Comparison of ENCODE assay signal across 17 cellular contexts in genomic region chr2:28232267-28232666, GRCh38.
DNase-seq lines count a peak whose midpoint lies in the region; ATAC-seq, FAIRE-seq and TF ChIP-seq lines count a peak whose summit lies in the region.
"Had no signal": no experiment of that assay in that cellular context is flagged by ENCODE, and none has a peak within 500 bp of the region (broad histone marks: within the 10 kb centered on the region; RNA-seq: fewer than 3 reads in every experiment).

No MANE protein-coding gene starts in this region.

- H3K27ac ChIP-seq in A549: peak overlapping the region; percentile 81 to 86
- peak overlapping the region; percentile 47 for H3K27ac ChIP-seq in duodenal mucosa (ENCODE audit: low read depth, low read length)
- H3K27ac ChIP-seq: C4-2B had no signal

- no peak for TF ChIP-seq EP300 in A549 (IDR thresholded peaks at IDR 0.05)

- ATAC-seq in A549 (peak; percentile 28 to 40; a peak in 3 of 6 replicates), mucosa of descending colon (peak; percentile 94), HG02642 (IDR thresholded peaks at IDR 0.05; ENCODE audit: poor library complexity, unreplicated experiment) (no peak)
- ATAC-seq: naive thymus-derived CD8-positive, alpha-beta T cell had no signal

- H3K9me3 ChIP-seq in A549 (no peaks in the 10 kb centered on the region), duodenal mucosa (ENCODE audit: control insufficient read depth in 1 of 2, low read length in 2 of 2) (no peaks in the 10 kb centered on the region), mucosa of descending colon (no peaks in the 10 kb centered on the region)
- H3K9me3 ChIP-seq: tibial nerve had no signal

- POLR2A ChIA-PET in A549 (lab: Yijun Ruan, JAX): interaction anchor here (1.5 to 2.6 kb wide), 2 partner anchors 158 to 161 kb away, joined by 3 to 6 read pairs; partner anchors contain the start of gene FOSL2

- TF ChIP-seq CTCF in A549 (IDR thresholded peaks at IDR 0.05) (no peak), mucosa of descending colon (IDR thresholded peaks at IDR 0.05) (no peak)

- no peak for TF ChIP-seq POLR2A in A549 (IDR thresholded peaks at IDR 0.05; ENCODE audit: low read length)

- no peaks in the 10 kb centered on the region for H3K36me3 ChIP-seq in duodenal mucosa (ENCODE audit: control insufficient read depth in 1 of 2, insufficient read depth in 2 of 2, low read length in 2 of 2)
- H3K36me3 ChIP-seq in mucosa of descending colon (ENCODE audit: low read depth): no peaks in the 10 kb centered on the region
- H3K36me3 ChIP-seq: tibial nerve had no signal

- H3K27me3 ChIP-seq in duodenal mucosa (ENCODE audit: control insufficient read depth in 1 of 2, insufficient read depth in 2 of 2, low read length in 2 of 2): no peaks in the 10 kb centered on the region
- H3K27me3 ChIP-seq: tibial nerve had no signal

- H3K4me3 ChIP-seq in A549 (no peak overlapping the region), duodenal mucosa (ENCODE audit: low read depth in 1 of 2, low read length in 2 of 2) (no peak overlapping the region), mucosa of descending colon (no peak overlapping the region)
- H3K4me3 ChIP-seq: lung, tibial nerve had no signal

- TF ChIP-seq RAD21 in A549 (conservative IDR thresholded peaks at IDR 0.05 in 1 of 2, IDR thresholded peaks at IDR 0.05 in 1 of 2): no peak

- CTCF ChIA-PET in A549 (lab: Yijun Ruan, JAX): interaction anchor here (0.8 to 1.4 kb wide), 4 partner anchors 17 to 108 kb away, joined by 4 to 5 read pairs (median 4); no protein-coding TSS in a partner anchor

- H3K4me2 ChIP-seq in A549: peak overlapping the region; percentile 73

- H3K4me1 ChIP-seq in A549 (peaks cover 48% of the 10 kb centered on the region), duodenal mucosa (ENCODE audit: control insufficient read depth in 1 of 2, insufficient read depth in 2 of 2, low read length in 2 of 2) (peaks cover 28 to 33% of the 10 kb centered on the region in 2 donors), mucosa of descending colon (ENCODE audit: low read depth) (peaks cover 40% of the 10 kb centered on the region)

- FAIRE-seq in A549 (lab: Jason Lieb, UNC): peak; percentile 49

- no peak overlapping the region for H3K9ac ChIP-seq in duodenal mucosa (ENCODE audit: low read depth in 1 of 2, low read length in 2 of 2)

- 33% methylated on average over 6 of the region's 6 CpGs for WGBS in A549 (ENCODE audit: missing lambda C conversion rate)

- peak in 1 of 2 experiments; percentile 44 for DNase-seq in A549 (ENCODE audit: low read depth in 1 of 2, low spot score in 1 of 2)
- DNase-seq in M059J (ENCODE audit: low read depth): peak; percentile 59
- DNase-seq in mucosa of descending colon: no peak
- no peak for DNase-seq in superior temporal gyrus (ENCODE audit: extremely low spot score)
- no peak for DNase-seq in activated T-cell treated with anti-CD3 and anti-CD28 coated beads, Interleukin-2, amount 50 U/mL, for 48 hours
- DNase-seq in RPMI8226: no peak
- DNase-seq: activated B cell treated with CpG ODN at 0.5 μM for 24 hours; naive thymus-derived CD8-positive, alpha-beta T cell; NCI-H146; NCI-H345; stimulated activated CD4-positive, alpha-beta T cell treated with anti-CD3 and anti-CD28 coated beads, Interleukin-12 subunit alpha, Interleukin-12 subunit beta, amount 100 ng/mL, for 4 hours; T-helper 1 cell had no signal

- intact Hi-C loops in mucosa of descending colon (cut with DNase I, micrococcal nuclease): no loop called here

TF ChIP-seq in A549, 52 proteins besides CTCF, POLR2A, EP300 and RAD21:
- TF ChIP-seq JUNB (IDR thresholded peaks at IDR 0.05): no peak
- TF ChIP-seq TFCP2L1 (CRISPR knock-in tag; IDR thresholded peaks at IDR 0.05): no peak
- TF ChIP-seq FOSL2 (IDR thresholded peaks at IDR 0.05): no peak
- TF ChIP-seq FOSL2 (CRISPR knock-in tag; IDR thresholded peaks at IDR 0.05): peak; percentile 62
- TF ChIP-seq FOSB (CRISPR knock-in tag; IDR thresholded peaks at IDR 0.05): no peak
- TF ChIP-seq ZC3H11A (IDR thresholded peaks at IDR 0.05): no peak
- no peak for TF ChIP-seq RARB (CRISPR knock-in tag; IDR thresholded peaks at IDR 0.05)
- no peak for TF ChIP-seq ZNF302 (CRISPR knock-in tag; IDR thresholded peaks at IDR 0.05)
- TF ChIP-seq MAX (IDR thresholded peaks at IDR 0.05): 0 out of 2 replicates have a peak, but pooled peaks have one; percentile 44
- TF ChIP-seq KDM1A (IDR thresholded peaks at IDR 0.05; ENCODE audit: low read depth): no peak
- TF ChIP-seq HOXB13 (CRISPR knock-in tag; IDR thresholded peaks at IDR 0.05; ENCODE audit: low read depth): no peak
- TF ChIP-seq MAFK (IDR thresholded peaks at IDR 0.05; ENCODE audit: partially characterized antibody): no peak
- no peak for TF ChIP-seq CHD4 (IDR thresholded peaks at IDR 0.05; ENCODE audit: borderline replicate concordance)
- TF ChIP-seq ATOH8 (CRISPR knock-in tag; IDR thresholded peaks at IDR 0.05; ENCODE audit: low read depth): no peak
- TF ChIP-seq NFE2L2 (conservative IDR thresholded peaks at IDR 0.05; ENCODE audit: low read length): no peak
- TF ChIP-seq SMC3 (IDR thresholded peaks at IDR 0.05): no peak
- TF ChIP-seq CEBPB (IDR thresholded peaks at IDR 0.05): peak in 1 of 2 experiments; percentile 72; a peak in 1 of 4 replicates
- no peak for TF ChIP-seq JUN (IDR thresholded peaks at IDR 0.05)
- TF ChIP-seq KDM5A (IDR thresholded peaks at IDR 0.05): no peak
TF ChIP-seq in A549: peak in this region for 3.
